In genomic region chr2:74763962-74764428, GRCh38 we compare ENCODE assay signal across 19 cellular contexts.
A peak's percentile ranks its signal among the peaks of the same experiment; 100 is the strongest.
DNase-seq lines count a peak whose midpoint lies in the region; ATAC-seq and TF ChIP-seq lines count a peak whose summit lies in the region.
"Had no signal": no experiment of that assay in that cellular context is flagged by ENCODE, and none has a peak within 500 bp of the region (broad histone marks: within the 10 kb centered on the region; RNA-seq: fewer than 3 reads in every experiment).

No MANE protein-coding gene starts in this region.

- DNase-seq in H9 (no peak), cerebellar cortex (ENCODE audit: low spot score) (peak; percentile 59), omental fat pad (ENCODE audit: low spot score) (no peak), colonic mucosa (no peak), hepatocyte (ENCODE audit: low spot score) (no peak)
- DNase-seq in CD8-positive, alpha-beta T cell = no peak
- DNase-seq: activated CD4-positive, alpha-beta T cell treated with anti-CD3 and anti-CD28 coated beads, Interleukin-2, amount 10 ng/mL, durations not matched to agents 24 days and 14 days; activated naive CD4-positive, alpha-beta T cell treated with Interleukin-2 at 50 U/mL for 16 hours; AML-193; DMS79; NCI-H187 treated with DMSO at 0.1 percent for 48 hours; pancreas; small intestine; stimulated activated CD4-positive, alpha-beta T cell treated with anti-CD3 and anti-CD28 coated beads, Interleukin-4, amount 100 ng/mL, for 4 hours; stimulated activated CD8-positive, alpha-beta memory T cell treated with anti-CD3 and anti-CD28 coated beads, Interleukin-4, amount 100 ng/mL, for 48 hours; T1000 had no signal

- no peak overlapping the region for H2BK5ac ChIP-seq in H9 (ENCODE audit: insufficient read length, low read length)

- H2AFZ ChIP-seq in H9 (ENCODE audit: low read length) = no peak overlapping the region
- no peak overlapping the region for H2AFZ ChIP-seq in hepatocyte

- H3K9me3 ChIP-seq in BLaER1 treated with 17β-estradiol and CSF1 and Interleukin-3, amounts not matched to agents 10 nM and 100 nM (replicated peaks in 1 of 11) = peaks cover 0 to 31% (median 7%) of the 10 kb centered on the region in 11 experiments; a peak in 8 of 22 replicates
- no peaks in the 10 kb centered on the region for H3K9me3 ChIP-seq in H9 (ENCODE audit: control insufficient read depth, low read depth, low read length)
- H3K9me3 ChIP-seq in CD8-positive, alpha-beta T cell (ENCODE audit: low read length) = no peaks in the 10 kb centered on the region
- no peaks in the 10 kb centered on the region for H3K9me3 ChIP-seq in colonic mucosa
- no peaks in the 10 kb centered on the region for H3K9me3 ChIP-seq in hepatocyte (ENCODE audit: low read depth)
- H3K9me3 ChIP-seq: pancreas had no signal

- CTCF ChIA-PET in CD8-positive, alpha-beta T cell (lab: Charles Lee) = no interaction called here

- H3T11ph ChIP-seq in H9 (ENCODE audit: low read length) = no peak overlapping the region

- no peak overlapping the region for H3K23ac ChIP-seq in H9 (ENCODE audit: insufficient read length, low read depth, low read length)

- H4K20me1 ChIP-seq in BLaER1 treated with 17β-estradiol and CSF1 and Interleukin-3, amounts not matched to agents 10 nM and 100 nM = no peaks in the 10 kb centered on the region
- H4K20me1 ChIP-seq in H9 (ENCODE audit: control insufficient read depth, insufficient read depth, insufficient read length) (no peaks in the 10 kb centered on the region), hepatocyte (ENCODE audit: insufficient read depth, poor library complexity, severe bottlenecking) (no peaks in the 10 kb centered on the region)

- H3K4me3 ChIP-seq in BLaER1 treated with 17β-estradiol and CSF1 and Interleukin-3, amounts not matched to agents 10 nM and 100 nM = no peak overlapping the region
- no peak overlapping the region for H3K4me3 ChIP-seq in CD8-positive, alpha-beta T cell (ENCODE audit: low read depth, low read length)
- H3K4me3 ChIP-seq in colonic mucosa = no peak overlapping the region
- no peak overlapping the region for H3K4me3 ChIP-seq in hepatocyte
- H3K4me3 ChIP-seq: coronary artery, pancreas had no signal

- H3K27ac Mint-ChIP-seq in H9 = peak overlapping the region in 2 of 3 experiments; percentile 2 to 32; a peak in 2 of 7 replicates
- H3K27ac Mint-ChIP-seq in CD8-positive, alpha-beta T cell = no peak overlapping the region
- H3K27ac Mint-ChIP-seq: activated CD4-positive, alpha-beta T cell treated with anti-CD3 and anti-CD28 coated beads, Interleukin-2, amount 10 ng/mL, durations not matched to agents 24 days and 14 days had no signal

- no peak overlapping the region for H3K14ac ChIP-seq in H9 (ENCODE audit: insufficient read depth, low read length)

- peaks cover 42 to 55% (median 49%) of the 10 kb centered on the region in 10 experiments for H3K4me1 ChIP-seq in BLaER1 treated with 17β-estradiol and CSF1 and Interleukin-3, amounts not matched to agents 10 nM and 100 nM
- H3K4me1 ChIP-seq in H9 (ENCODE audit: insufficient read depth, low read length) = peaks cover 4% of the 10 kb centered on the region
- H3K4me1 ChIP-seq in CD8-positive, alpha-beta T cell (ENCODE audit: insufficient read depth, low read length) = no peaks in the 10 kb centered on the region
- H3K4me1 ChIP-seq in colonic mucosa = no peaks in the 10 kb centered on the region
- peaks cover 4% of the 10 kb centered on the region for H3K4me1 ChIP-seq in hepatocyte (ENCODE audit: insufficient read depth)
- H3K4me1 ChIP-seq: pancreas had no signal

- H3K4ac ChIP-seq in H9 (ENCODE audit: low read depth, low read length) = no peak overlapping the region

- no peak overlapping the region for H2BK20ac ChIP-seq in H9 (ENCODE audit: low read depth, low read length, poor library complexity, severe bottlenecking)

- no peak overlapping the region for H3K56ac ChIP-seq in H9 (ENCODE audit: insufficient read length, low read depth, low read length)

- no peaks in the 10 kb centered on the region; the same call in 1 of the 2 replicates for H3K27me3 Mint-ChIP-seq in H9 (ENCODE audit: low read depth)
- peaks cover 3% of the 10 kb centered on the region for H3K27me3 Mint-ChIP-seq in CD8-positive, alpha-beta T cell (ENCODE audit: low read depth)

- H3K79me1 ChIP-seq in H9 (ENCODE audit: insufficient read depth, low read depth, low read length, poor library complexity, severe bottlenecking) = no peaks in the 10 kb centered on the region

- no peak overlapping the region; a peak in 1 of 5 replicates for H3K4me3 Mint-ChIP-seq in H9
- no peak overlapping the region for H3K4me3 Mint-ChIP-seq in CD8-positive, alpha-beta T cell
- H3K4me3 Mint-ChIP-seq: activated CD4-positive, alpha-beta T cell treated with anti-CD3 and anti-CD28 coated beads, Interleukin-2, amount 10 ng/mL, durations not matched to agents 24 days and 14 days had no signal

- H3K4me1 Mint-ChIP-seq in H9 = peaks cover 16 to 20% of the 10 kb centered on the region in 2 experiments
- H3K4me1 Mint-ChIP-seq in CD8-positive, alpha-beta T cell (ENCODE audit: low read depth) = peaks cover 10% of the 10 kb centered on the region

- no peak overlapping the region for H4K5ac ChIP-seq in H9 (ENCODE audit: insufficient read length, low read depth, low read length)

- POLR2A ChIA-PET in CD8-positive, alpha-beta T cell (lab: Charles Lee) = no interaction called here

- 0 out of 7 replicates have a peak, but pooled peaks cover 0 to 3% (median 0%) of the 10 kb centered on the region in 3 experiments for H3K36me3 Mint-ChIP-seq in H9 (ENCODE audit: insufficient read depth in 1 of 3, low read depth in 3 of 3)
- no peaks in the 10 kb centered on the region for H3K36me3 Mint-ChIP-seq in CD8-positive, alpha-beta T cell

- no peak overlapping the region for H3K18ac ChIP-seq in H9 (ENCODE audit: insufficient read length, low read depth, low read length)

- H2BK120ac ChIP-seq in H9 (ENCODE audit: low read depth, low read length, poor library complexity, severe bottlenecking) = no peak overlapping the region

- peak overlapping the region in 6 of 11 experiments; percentile 2 to 22 (median 12); a peak in 5 of 22 replicates for H3K9ac ChIP-seq in BLaER1 treated with 17β-estradiol and CSF1 and Interleukin-3, amounts not matched to agents 10 nM and 100 nM
- H3K9ac ChIP-seq in H9 (ENCODE audit: extremely low read depth, insufficient read length, low read length) = no peak overlapping the region
- no peak overlapping the region for H3K9ac ChIP-seq in colonic mucosa (ENCODE audit: low read depth in 2 of 2, low read length in 2 of 2)

- H4K91ac ChIP-seq in H9 (ENCODE audit: insufficient read length, low read depth, low read length) = no peak overlapping the region

- H3K4me2 ChIP-seq in BLaER1 treated with 17β-estradiol and CSF1 and Interleukin-3, amounts not matched to agents 10 nM and 100 nM = peak overlapping the region; percentile 53 to 94 (median 79)
- H3K4me2 ChIP-seq in H9 (ENCODE audit: insufficient read depth, insufficient read length, low read length) = no peak overlapping the region
- no peak overlapping the region for H3K4me2 ChIP-seq in hepatocyte

- no peak overlapping the region for H4K8ac ChIP-seq in H9 (replicated peaks; ENCODE audit: insufficient read length, low read depth, low read length)

- no peak overlapping the region for H2AK5ac ChIP-seq in H9 (ENCODE audit: insufficient read length, low read length)

- no peaks in the 10 kb centered on the region for H3K79me2 ChIP-seq in H9 (ENCODE audit: insufficient read depth, low read length)
- no peaks in the 10 kb centered on the region for H3K79me2 ChIP-seq in hepatocyte

- no peak for TF ChIP-seq CTCF in H9 (conservative IDR thresholded peaks at IDR 0.05)
- TF ChIP-seq CTCF in omental fat pad (IDR thresholded peaks at IDR 0.05) = no peak
- TF ChIP-seq CTCF in CD8-positive, alpha-beta T cell (IDR thresholded peaks at IDR 0.05) = no peak
- no peak for TF ChIP-seq CTCF in colonic mucosa (IDR thresholded peaks at IDR 0.05)
- no peak for TF ChIP-seq CTCF in hepatocyte (IDR thresholded peaks at IDR 0.05; ENCODE audit: poor library complexity)

- H3K9me3 Mint-ChIP-seq in H9 = no peaks in the 10 kb centered on the region
- no peaks in the 10 kb centered on the region for H3K9me3 Mint-ChIP-seq in CD8-positive, alpha-beta T cell

- no peaks in the 10 kb centered on the region for H3K9me2 ChIP-seq in hepatocyte (replicated peaks; ENCODE audit: insufficient read depth)

- H3K36me3 ChIP-seq in BLaER1 treated with 17β-estradiol and CSF1 and Interleukin-3, amounts not matched to agents 10 nM and 100 nM = no peaks in the 10 kb centered on the region
- no peaks in the 10 kb centered on the region for H3K36me3 ChIP-seq in CD8-positive, alpha-beta T cell (ENCODE audit: insufficient read depth, low read length)
- no peaks in the 10 kb centered on the region for H3K36me3 ChIP-seq in colonic mucosa
- H3K36me3 ChIP-seq in hepatocyte (replicated peaks; ENCODE audit: insufficient read depth, low read depth) = no peaks in the 10 kb centered on the region
- H3K36me3 ChIP-seq: pancreas had no signal

- no peaks in the 10 kb centered on the region for H3K27me3 ChIP-seq in BLaER1 treated with 17β-estradiol and CSF1 and Interleukin-3, amounts not matched to agents 10 nM and 100 nM
- H3K27me3 ChIP-seq in H9 (ENCODE audit: insufficient read depth, low read length) (no peaks in the 10 kb centered on the region), colonic mucosa (no peaks in the 10 kb centered on the region), hepatocyte (no peaks in the 10 kb centered on the region)
- no peaks in the 10 kb centered on the region for H3K27me3 ChIP-seq in CD8-positive, alpha-beta T cell (ENCODE audit: insufficient read depth, low read length)
- H3K27me3 ChIP-seq: pancreas had no signal

- no peak overlapping the region for H2BK12ac ChIP-seq in H9 (ENCODE audit: insufficient read length, low read depth, low read length)

- intact Hi-C loops in CD8-positive, alpha-beta T cell (cut with DNase I, micrococcal nuclease) = loop anchor here in 1 of 2 experiments (2.0 kb wide), 1 partner anchor 113 kb away; no protein-coding TSS in a partner anchor
- intact Hi-C loops in colonic mucosa (cut with DNase I) = no loop called here

- H2BK15ac ChIP-seq in H9 (ENCODE audit: low read depth, low read length) = no peak overlapping the region

- H3K27ac ChIP-seq in BLaER1 treated with 17β-estradiol and CSF1 and Interleukin-3, amounts not matched to agents 10 nM and 100 nM = peak overlapping the region in 10 of 11 experiments; percentile 24 to 71 (median 64); a peak in 19 of 22 replicates
- no peak overlapping the region for H3K27ac ChIP-seq in H9 (ENCODE audit: insufficient read length, low read depth, low read length)
- H3K27ac ChIP-seq in CD8-positive, alpha-beta T cell (ENCODE audit: low read depth, low read length) = no peak overlapping the region
- no peak overlapping the region for H3K27ac ChIP-seq in colonic mucosa
- H3K27ac ChIP-seq in hepatocyte = no peak overlapping the region
- H3K27ac ChIP-seq: pancreas had no signal

- ATAC-seq in omental fat pad (ENCODE audit: low FRiP score) (peak; percentile 16), HG03521 (IDR thresholded peaks at IDR 0.05; ENCODE audit: unreplicated experiment) (no peak)
- ATAC-seq in CD8-positive, alpha-beta T cell = no peak

- H3K23me2 ChIP-seq in H9 (ENCODE audit: insufficient read length, low read depth, low read length, poor library complexity, severe bottlenecking) = no peaks in the 10 kb centered on the region

Comparison
In these comparisons a context has a peak if more than half of its experiments do, and no peak if none do; other contexts are left out.
1. H3K27ac ChIP-seq: peak in BLaER1 treated with 17β-estradiol and CSF1 and Interleukin-3, amounts not matched to agents 10 nM and 100 nM (10 of 11); none in H9 (single experiment), CD8-positive, alpha-beta T cell (single experiment), colonic mucosa (single experiment) and hepatocyte (single experiment).
2. H3K4me2 ChIP-seq: peak in BLaER1 treated with 17β-estradiol and CSF1 and Interleukin-3, amounts not matched to agents 10 nM and 100 nM (11 of 11); none in H9 (single experiment) and hepatocyte (single experiment).
3. H3K9ac ChIP-seq: peak in BLaER1 treated with 17β-estradiol and CSF1 and Interleukin-3, amounts not matched to agents 10 nM and 100 nM (6 of 11); none in H9 (single experiment) and colonic mucosa (0 of 2).